In genomic region chr3:197298858-197299854, GRCh38 we compare ENCODE assay signal across 8 cellular contexts.
DNase-seq lines count a peak whose midpoint lies in the region; ATAC-seq and TF ChIP-seq lines count a peak whose summit lies in the region.

No MANE protein-coding gene starts in this region.

- in situ Hi-C loops in astrocyte of the spinal cord (cut with HindIII; ENCODE audit: low sequenced_read_pairs) = no loop called here

- H3K9me3 ChIP-seq in iPS-18c (ENCODE audit: control insufficient read depth, insufficient read depth, low read length) = no peaks in the 10 kb centered on the region

- TF ChIP-seq CTCF in GM10266 (IDR thresholded peaks at IDR 0.05; ENCODE audit: control insufficient read depth, insufficient read depth, low read depth, missing control alignments) (no peak), astrocyte of the spinal cord (IDR thresholded peaks at IDR 0.05; ENCODE audit: low read depth, low read length) (no peak)

- ATAC-seq in HG03280 (IDR thresholded peaks at IDR 0.05; ENCODE audit: unreplicated experiment) (peak; percentile 21), HG02970 (IDR thresholded peaks at IDR 0.05; ENCODE audit: low FRiP score, unreplicated experiment) (no peak)

- H3K4me3 ChIP-seq in astrocyte of the spinal cord (ENCODE audit: low read depth, low read length) (peak overlapping the region; percentile 83), iPS-18c (ENCODE audit: insufficient read depth, low read depth, low read length) (peak overlapping the region; percentile 89), skeletal muscle cell (ENCODE audit: low read depth, low read length) (peak overlapping the region; percentile 88)

- DNase-seq in GM10266 (ENCODE audit: extremely low spot score) = peak; percentile 61
- peak; percentile 78 for DNase-seq in RPMI8226
- peak; percentile 19 for DNase-seq in astrocyte of the spinal cord (ENCODE audit: low read depth, low spot score)
- DNase-seq in skeletal muscle cell (ENCODE audit: low read depth) = no peak
- no peak for DNase-seq in NCI-H446 treated with DMSO at 0.1 percent for 48 hours (lab: John Stamatoyannopoulos, UW)

Comparison
In these comparisons a context has a peak if more than half of its experiments do, and no peak if none do; other contexts are left out.
1. DNase-seq: peak in GM10266 (single experiment), RPMI8226 (single experiment) and astrocyte of the spinal cord (single experiment); none in skeletal muscle cell (single experiment) and NCI-H446 treated with DMSO at 0.1 percent for 48 hours (single experiment).
2. Peak in every context shown above with its lines, with median percentiles within 50 percentile points of each other: H3K4me3 ChIP-seq.